In the genomic region with DNA sequence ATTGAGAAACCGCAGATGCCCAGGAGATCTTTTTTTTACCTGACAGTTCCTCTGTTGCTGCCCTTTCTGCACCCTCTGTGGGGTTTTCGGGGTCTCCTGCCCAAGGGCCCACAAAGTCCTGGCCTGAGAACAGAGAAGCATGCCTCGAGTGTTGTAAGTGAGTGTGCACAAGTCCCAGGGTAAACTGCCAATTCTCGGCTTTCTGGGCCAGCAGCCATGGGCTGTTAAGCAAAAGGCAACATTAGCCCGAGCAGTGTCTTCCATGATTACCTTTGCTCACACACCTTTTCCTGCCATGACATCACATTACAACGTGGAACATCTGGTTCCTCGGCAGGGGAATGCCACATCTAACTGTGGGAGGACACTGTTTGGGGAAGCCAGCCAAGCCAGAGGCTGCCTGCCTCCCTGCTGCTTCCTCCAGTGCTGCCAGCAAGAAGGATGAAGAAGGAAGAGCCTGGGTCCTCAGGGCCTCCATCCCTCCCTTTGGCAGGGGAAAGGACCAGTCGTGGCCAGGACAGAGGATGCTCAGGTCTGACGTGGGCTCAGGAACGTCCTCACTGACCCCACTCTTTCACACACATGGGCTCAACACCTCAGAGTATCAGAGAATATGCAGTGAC, we compare ENCODE assay signal across 28 cellular contexts.
DNase-seq lines count a peak whose midpoint lies in the region; ATAC-seq, FAIRE-seq and TF ChIP-seq lines count a peak whose summit lies in the region.
"Had no signal": no experiment of that assay in that cellular context is flagged by ENCODE, and none has a peak within 500 bp of the region (broad histone marks: within the 10 kb centered on the region; RNA-seq: fewer than 3 reads in every experiment).

No MANE protein-coding gene starts in this region.

- H3K9ac ChIP-seq in H1 (replicated peaks in 1 of 4; ENCODE audit: extremely low read depth in 1 of 4, low read depth in 3 of 4, low read length in 3 of 4) = no peak overlapping the region
- no peak overlapping the region for H3K9ac ChIP-seq in neuronal stem cell (ENCODE audit: low read depth, low read length, poor library complexity)

- H3K23ac ChIP-seq in H1 (ENCODE audit: insufficient read length) = no peak overlapping the region
- no peak overlapping the region for H3K23ac ChIP-seq in neuronal stem cell (ENCODE audit: low read depth, low read length, poor library complexity)

- no peak overlapping the region for H3K56ac ChIP-seq in H1 (replicated peaks; ENCODE audit: insufficient read length, low read depth, low read length)

- H2BK12ac ChIP-seq in H1 (ENCODE audit: low read depth, low read length) (no peak overlapping the region), neuronal stem cell (ENCODE audit: low read length) (peak overlapping the region; percentile 17)

- no peaks in the 10 kb centered on the region for H3K23me2 ChIP-seq in H1 (ENCODE audit: low read depth, low read length)

- POLR2A ChIA-PET in H1 (lab: Charles Lee; ENCODE audit: partially characterized antibody) = no interaction called here

- H2BK5ac ChIP-seq in H1 (ENCODE audit: low read depth, low read length) = no peak overlapping the region
- no peak overlapping the region for H2BK5ac ChIP-seq in neuronal stem cell (ENCODE audit: low read length)

- H3K9me3 ChIP-seq in H1 (ENCODE audit: insufficient read depth in 2 of 2, low read depth in 1 of 2, low read length in 1 of 2) (no peaks in the 10 kb centered on the region), neuronal stem cell (replicated peaks in 1 of 2; ENCODE audit: control insufficient read depth in 2 of 2, insufficient read depth in 1 of 2, low read depth in 1 of 2, low read length in 2 of 2) (no peaks in the 10 kb centered on the region), thyroid gland (no peaks in the 10 kb centered on the region)
- H3K9me3 ChIP-seq: A549 had no signal

- no peak for TF ChIP-seq EP300 in H1 (IDR thresholded peaks at IDR 0.05; ENCODE audit: borderline replicate concordance in 1 of 2, low read depth in 2 of 2, low read length in 2 of 2)

- H2BK120ac ChIP-seq in H1 (replicated peaks; ENCODE audit: low read depth, low read length) (no peak overlapping the region), neuronal stem cell (ENCODE audit: low read depth, low read length) (no peak overlapping the region)

- no peak for FAIRE-seq in H1 (lab: Jason Lieb, UNC)
- FAIRE-seq: A549, GM12891 had no signal

- TF ChIP-seq POLR2A in H1 (IDR thresholded peaks at IDR 0.05; ENCODE audit: control extremely low read depth in 1 of 2, low read depth in 2 of 2, low read length in 2 of 2) (no peak), thyroid gland (IDR thresholded peaks at IDR 0.05) (no peak)

- no peak overlapping the region for H2AK5ac ChIP-seq in H1 (ENCODE audit: low read depth, low read length)
- no peak overlapping the region for H2AK5ac ChIP-seq in neuronal stem cell (ENCODE audit: low read depth, low read length)

- intact Hi-C loops in left ventricle myocardium superior (cut with micrococcal nuclease) = no loop called here
- intact Hi-C loops in Right ventricle myocardium inferior (cut with DNase I) = no loop called here
- intact Hi-C loops in thyroid gland (cut with DNase I) = no loop called here

- H4K91ac ChIP-seq in H1 (replicated peaks; ENCODE audit: insufficient read length, low read length) (no peak overlapping the region), neuronal stem cell (ENCODE audit: low read depth, low read length, poor library complexity) (no peak overlapping the region)

- H2BK20ac ChIP-seq in H1 (ENCODE audit: low read length) = peak overlapping the region; percentile 41; the same call in 1 of the 2 replicates

- DNase-seq in left ventricle myocardium superior (peak; percentile 37), Right ventricle myocardium inferior (ENCODE audit: missing footprints) (no peak), NCI-H2029 (lab: John Stamatoyannopoulos, UW) (peak; percentile 78), H1 (ENCODE audit: low read depth in 1 of 2, low spot score in 2 of 2) (no peak), neuronal stem cell (ENCODE audit: low spot score) (no peak), thyroid gland (no peak)
- DNase-seq in stimulated activated CD4-positive, alpha-beta T cell treated with anti-CD3 and anti-CD28 coated beads, Interleukin-12 subunit alpha, Interleukin-12 subunit beta, amount 100 ng/mL, for 4 hours = no peak
- DNase-seq: CD4-positive, alpha-beta memory T cell; DMS 273 treated with DMSO at 0.1 percent for 48 hours; DMS79; EL; GF-D8; IMR-90; KG1; NCI-H1048; NCI-H1417; NCI-H1694; NCI-H2081 treated with DMSO at 0.1 percent for 48 hours; NCI-H2171; NCI-H345; NCI-H510A treated with DMSO at 0.1 percent for 48 hours; NCI-H774; PC-9; SHP77 had no signal

- H4K20me1 ChIP-seq in H1 (replicated peaks in 1 of 2; ENCODE audit: control insufficient read depth in 1 of 2, insufficient read depth in 2 of 2, low read length in 2 of 2) = no peaks in the 10 kb centered on the region

- H4K5ac ChIP-seq in H1 (ENCODE audit: insufficient read length, low read depth, low read length) = no peak overlapping the region

- H4K8ac ChIP-seq in H1 (ENCODE audit: extremely low read depth, insufficient read depth, low read length) = no peak overlapping the region
- no peak overlapping the region for H4K8ac ChIP-seq in neuronal stem cell (ENCODE audit: low read depth, low read length)

- H3K4ac ChIP-seq in H1 (replicated peaks; ENCODE audit: insufficient read length, low read depth, low read length) (no peak overlapping the region), neuronal stem cell (ENCODE audit: low read length) (no peak overlapping the region)

- H3K4me3 ChIP-seq in H1 (ENCODE audit: extremely low read depth in 1 of 4, insufficient read depth in 2 of 4, low read depth in 3 of 4, low read length in 4 of 4) (no peak overlapping the region), neuronal stem cell (ENCODE audit: low read length in 2 of 2) (no peak overlapping the region), thyroid gland (replicated peaks in 1 of 3) (no peak overlapping the region)
- H3K4me3 ChIP-seq: A549, PC-9 had no signal

- H2AFZ ChIP-seq in H1 (ENCODE audit: low read length) (no peak overlapping the region), neuronal stem cell (ENCODE audit: low read length) (peak overlapping the region; percentile 85)
- H2AFZ ChIP-seq: PC-9 had no signal

- H3K79me2 ChIP-seq in H1 (ENCODE audit: control insufficient read depth in 1 of 2, insufficient read depth in 2 of 2, low read length in 2 of 2) = no peaks in the 10 kb centered on the region

- H3K27me3 ChIP-seq in H1 (replicated peaks in 1 of 4; ENCODE audit: control insufficient read depth in 3 of 4, extremely low read depth in 1 of 4, insufficient read depth in 3 of 4, low read length in 3 of 4) = no peaks in the 10 kb centered on the region
- no peaks in the 10 kb centered on the region for H3K27me3 ChIP-seq in neuronal stem cell (ENCODE audit: control insufficient read depth in 3 of 3, insufficient read depth in 3 of 3, low read depth in 1 of 3, low read length in 3 of 3)
- H3K27me3 ChIP-seq in thyroid gland = no peaks in the 10 kb centered on the region

- 0 out of 2 replicates have a peak, but pooled peaks cover 2% of the 10 kb centered on the region for H3K79me1 ChIP-seq in H1 (ENCODE audit: low read depth, low read length)
- H3K79me1 ChIP-seq in neuronal stem cell (ENCODE audit: low read depth, low read length) = no peaks in the 10 kb centered on the region

- no peak overlapping the region for H3K4me2 ChIP-seq in H1 (ENCODE audit: insufficient read depth in 1 of 2, low read depth in 2 of 2, low read length in 2 of 2)
- no peak overlapping the region for H3K4me2 ChIP-seq in neuronal stem cell (ENCODE audit: insufficient read depth, low read length, poor library complexity, severe bottlenecking)
- H3K4me2 ChIP-seq: A549, PC-9 had no signal

- H3K27ac ChIP-seq in H1 (ENCODE audit: low read depth, low read length) = no peak overlapping the region
- no peak overlapping the region for H3K27ac ChIP-seq in neuronal stem cell (replicated peaks; ENCODE audit: low read length)
- H3K27ac ChIP-seq in thyroid gland = no peak overlapping the region
- H3K27ac ChIP-seq: A549, PC-9 had no signal

- H3K4me1 ChIP-seq in H1 (replicated peaks in 1 of 4; ENCODE audit: control insufficient read depth in 3 of 4, insufficient read depth in 4 of 4, low read length in 3 of 4) (peaks cover 0 to 6% (median 3%) of the 10 kb centered on the region in 4 experiments; a peak in 3 of 7 replicates), neuronal stem cell (ENCODE audit: control insufficient read depth in 2 of 2, insufficient read depth in 1 of 2, low read depth in 1 of 2, low read length in 2 of 2) (peaks cover 7 to 19% of the 10 kb centered on the region in 2 donors), thyroid gland (no peaks in the 10 kb centered on the region)
- H3K4me1 ChIP-seq: A549 had no signal

- TF ChIP-seq RAD21 in H1 (IDR thresholded peaks at IDR 0.05 in 1 of 2, conservative IDR thresholded peaks at IDR 0.05 in 1 of 2; ENCODE audit: low read depth in 2 of 2, low read length in 2 of 2) = no peak

- CTCF ChIA-PET in H1 (lab: Charles Lee; ENCODE audit: partially characterized antibody) = interaction anchor here (0.6 to 1.7 kb wide), 3 partner anchors 14 to 1229 kb away, joined by 3 to 4 read pairs (median 4); no protein-coding TSS in a partner anchor

- WGBS in H1 (ENCODE audit: extremely low coverage in 1 of 2, insufficient coverage in 1 of 2, insufficient read length in 1 of 2, insufficient replicate concordance in 2 of 2, low coverage in 1 of 2, low lambda C conversion rate in 2 of 2, missing lambda C conversion rate in 1 of 2), 2 experiments = 85% methylated on average over 10 of the region's 10 CpGs; no CpG with 5 or more reads in 1 of the 2 experiments
- no CpG with 5 or more reads among the region's 10 CpGs for WGBS in neuronal stem cell (ENCODE audit: extremely low coverage in 2 of 2, insufficient read length in 2 of 2, insufficient replicate concordance in 1 of 2), 2 donors
- WGBS in thyroid gland, 2 donors = 54 to 66% methylated on average over 8 to 10 of the region's 10 CpGs

- no peak for TF ChIP-seq CTCF in H1 (IDR thresholded peaks at IDR 0.05; ENCODE audit: control extremely low read depth in 1 of 3, insufficient read depth in 1 of 3, low read depth in 1 of 3, low read length in 3 of 3)
- TF ChIP-seq CTCF in thyroid gland (IDR thresholded peaks at IDR 0.05) = no peak

- H3K18ac ChIP-seq in H1 (ENCODE audit: extremely low read depth, low read length) (no peak overlapping the region), neuronal stem cell (ENCODE audit: low read length) (no peak overlapping the region)

- H3K14ac ChIP-seq in H1 (ENCODE audit: insufficient read length) (no peak overlapping the region), neuronal stem cell (ENCODE audit: low read length) (no peak overlapping the region)

- ATAC-seq in left ventricle myocardium superior (no peak), Right ventricle myocardium inferior (no peak), GM19467 (IDR thresholded peaks at IDR 0.05; ENCODE audit: unreplicated experiment) (no peak)
- ATAC-seq: A549, HCT116 had no signal

- H3K36me3 ChIP-seq in H1 (ENCODE audit: control insufficient read depth in 2 of 4, insufficient read depth in 4 of 4, low read length in 3 of 4) = no peaks in the 10 kb centered on the region
- no peaks in the 10 kb centered on the region for H3K36me3 ChIP-seq in neuronal stem cell (replicated peaks in 1 of 2; ENCODE audit: control insufficient read depth in 2 of 2, insufficient read depth in 2 of 2, low read length in 2 of 2)
- H3K36me3 ChIP-seq in thyroid gland = no peaks in the 10 kb centered on the region

- H2BK15ac ChIP-seq in H1 (ENCODE audit: low read length) (no peak overlapping the region), neuronal stem cell (ENCODE audit: low read length) (no peak overlapping the region)

Comparison
In these comparisons a context has a peak if more than half of its experiments do, and no peak if none do; other contexts are left out.
1. DNase-seq: peak in left ventricle myocardium superior (single experiment) and NCI-H2029 (single experiment); none in Right ventricle myocardium inferior (single experiment), H1 (0 of 2), neuronal stem cell (single experiment), stimulated activated CD4-positive, alpha-beta T cell treated with anti-CD3 and anti-CD28 coated beads, Interleukin-12 subunit alpha, Interleukin-12 subunit beta, amount 100 ng/mL, for 4 hours (single experiment) and thyroid gland (0 of 2).